ENCODE assay signal across 1 cellular context in genomic region chr10:788796-789748, GRCh38.
TF ChIP-seq lines count a peak whose summit lies in the region.

No MANE protein-coding gene starts in this region.

TF ChIP-seq in K562, 482 proteins besides CTCF, POLR2A, EP300 and RAD21 (continued from another document and continues in another):
- TF ChIP-seq MNT (conservative IDR thresholded peaks at IDR 0.05) = peak in 1 of 2 experiments; percentile 66; a peak in 2 of 4 replicates
- 0 out of 2 replicates have a peak, but pooled peaks have one; percentile 18 for TF ChIP-seq ZEB2 (IDR thresholded peaks at IDR 0.05)
- TF ChIP-seq POLR2G (IDR thresholded peaks at IDR 0.05; ENCODE audit: low read depth, low read length) = peak; percentile 70
- TF ChIP-seq, protein P1, sequence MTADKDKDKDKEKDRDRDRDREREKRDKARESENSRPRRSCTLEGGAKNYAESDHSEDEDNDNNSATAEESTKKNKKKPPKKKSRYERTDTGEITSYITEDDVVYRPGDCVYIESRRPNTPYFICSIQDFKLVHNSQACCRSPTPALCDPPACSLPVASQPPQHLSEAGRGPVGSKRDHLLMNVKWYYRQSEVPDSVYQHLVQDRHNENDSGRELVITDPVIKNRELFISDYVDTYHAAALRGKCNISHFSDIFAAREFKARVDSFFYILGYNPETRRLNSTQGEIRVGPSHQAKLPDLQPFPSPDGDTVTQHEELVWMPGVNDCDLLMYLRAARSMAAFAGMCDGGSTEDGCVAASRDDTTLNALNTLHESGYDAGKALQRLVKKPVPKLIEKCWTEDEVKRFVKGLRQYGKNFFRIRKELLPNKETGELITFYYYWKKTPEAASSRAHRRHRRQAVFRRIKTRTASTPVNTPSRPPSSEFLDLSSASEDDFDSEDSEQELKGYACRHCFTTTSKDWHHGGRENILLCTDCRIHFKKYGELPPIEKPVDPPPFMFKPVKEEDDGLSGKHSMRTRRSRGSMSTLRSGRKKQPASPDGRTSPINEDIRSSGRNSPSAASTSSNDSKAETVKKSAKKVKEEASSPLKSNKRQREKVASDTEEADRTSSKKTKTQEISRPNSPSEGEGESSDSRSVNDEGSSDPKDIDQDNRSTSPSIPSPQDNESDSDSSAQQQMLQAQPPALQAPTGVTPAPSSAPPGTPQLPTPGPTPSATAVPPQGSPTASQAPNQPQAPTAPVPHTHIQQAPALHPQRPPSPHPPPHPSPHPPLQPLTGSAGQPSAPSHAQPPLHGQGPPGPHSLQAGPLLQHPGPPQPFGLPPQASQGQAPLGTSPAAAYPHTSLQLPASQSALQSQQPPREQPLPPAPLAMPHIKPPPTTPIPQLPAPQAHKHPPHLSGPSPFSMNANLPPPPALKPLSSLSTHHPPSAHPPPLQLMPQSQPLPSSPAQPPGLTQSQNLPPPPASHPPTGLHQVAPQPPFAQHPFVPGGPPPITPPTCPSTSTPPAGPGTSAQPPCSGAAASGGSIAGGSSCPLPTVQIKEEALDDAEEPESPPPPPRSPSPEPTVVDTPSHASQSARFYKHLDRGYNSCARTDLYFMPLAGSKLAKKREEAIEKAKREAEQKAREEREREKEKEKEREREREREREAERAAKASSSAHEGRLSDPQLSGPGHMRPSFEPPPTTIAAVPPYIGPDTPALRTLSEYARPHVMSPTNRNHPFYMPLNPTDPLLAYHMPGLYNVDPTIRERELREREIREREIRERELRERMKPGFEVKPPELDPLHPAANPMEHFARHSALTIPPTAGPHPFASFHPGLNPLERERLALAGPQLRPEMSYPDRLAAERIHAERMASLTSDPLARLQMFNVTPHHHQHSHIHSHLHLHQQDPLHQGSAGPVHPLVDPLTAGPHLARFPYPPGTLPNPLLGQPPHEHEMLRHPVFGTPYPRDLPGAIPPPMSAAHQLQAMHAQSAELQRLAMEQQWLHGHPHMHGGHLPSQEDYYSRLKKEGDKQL (CRISPR knock-in tag; IDR thresholded peaks at IDR 0.05; ENCODE audit: borderline replicate concordance) = no peak
- TF ChIP-seq, protein P2, sequence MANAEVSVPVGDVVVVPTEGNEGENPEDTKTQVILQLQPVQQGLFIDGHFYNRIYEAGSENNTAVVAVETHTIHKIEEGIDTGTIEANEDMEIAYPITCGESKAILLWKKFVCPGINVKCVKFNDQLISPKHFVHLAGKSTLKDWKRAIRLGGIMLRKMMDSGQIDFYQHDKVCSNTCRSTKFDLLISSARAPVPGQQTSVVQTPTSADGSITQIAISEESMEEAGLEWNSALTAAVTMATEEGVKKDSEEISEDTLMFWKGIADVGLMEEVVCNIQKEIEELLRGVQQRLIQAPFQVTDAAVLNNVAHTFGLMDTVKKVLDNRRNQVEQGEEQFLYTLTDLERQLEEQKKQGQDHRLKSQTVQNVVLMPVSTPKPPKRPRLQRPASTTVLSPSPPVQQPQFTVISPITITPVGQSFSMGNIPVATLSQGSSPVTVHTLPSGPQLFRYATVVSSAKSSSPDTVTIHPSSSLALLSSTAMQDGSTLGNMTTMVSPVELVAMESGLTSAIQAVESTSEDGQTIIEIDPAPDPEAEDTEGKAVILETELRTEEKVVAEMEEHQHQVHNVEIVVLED (CRISPR knock-in tag; IDR thresholded peaks at IDR 0.05) = no peak
- TF ChIP-seq FOXA1 (IDR thresholded peaks at IDR 0.05; ENCODE audit: borderline replicate concordance) = no peak
- TF ChIP-seq, protein P3, sequence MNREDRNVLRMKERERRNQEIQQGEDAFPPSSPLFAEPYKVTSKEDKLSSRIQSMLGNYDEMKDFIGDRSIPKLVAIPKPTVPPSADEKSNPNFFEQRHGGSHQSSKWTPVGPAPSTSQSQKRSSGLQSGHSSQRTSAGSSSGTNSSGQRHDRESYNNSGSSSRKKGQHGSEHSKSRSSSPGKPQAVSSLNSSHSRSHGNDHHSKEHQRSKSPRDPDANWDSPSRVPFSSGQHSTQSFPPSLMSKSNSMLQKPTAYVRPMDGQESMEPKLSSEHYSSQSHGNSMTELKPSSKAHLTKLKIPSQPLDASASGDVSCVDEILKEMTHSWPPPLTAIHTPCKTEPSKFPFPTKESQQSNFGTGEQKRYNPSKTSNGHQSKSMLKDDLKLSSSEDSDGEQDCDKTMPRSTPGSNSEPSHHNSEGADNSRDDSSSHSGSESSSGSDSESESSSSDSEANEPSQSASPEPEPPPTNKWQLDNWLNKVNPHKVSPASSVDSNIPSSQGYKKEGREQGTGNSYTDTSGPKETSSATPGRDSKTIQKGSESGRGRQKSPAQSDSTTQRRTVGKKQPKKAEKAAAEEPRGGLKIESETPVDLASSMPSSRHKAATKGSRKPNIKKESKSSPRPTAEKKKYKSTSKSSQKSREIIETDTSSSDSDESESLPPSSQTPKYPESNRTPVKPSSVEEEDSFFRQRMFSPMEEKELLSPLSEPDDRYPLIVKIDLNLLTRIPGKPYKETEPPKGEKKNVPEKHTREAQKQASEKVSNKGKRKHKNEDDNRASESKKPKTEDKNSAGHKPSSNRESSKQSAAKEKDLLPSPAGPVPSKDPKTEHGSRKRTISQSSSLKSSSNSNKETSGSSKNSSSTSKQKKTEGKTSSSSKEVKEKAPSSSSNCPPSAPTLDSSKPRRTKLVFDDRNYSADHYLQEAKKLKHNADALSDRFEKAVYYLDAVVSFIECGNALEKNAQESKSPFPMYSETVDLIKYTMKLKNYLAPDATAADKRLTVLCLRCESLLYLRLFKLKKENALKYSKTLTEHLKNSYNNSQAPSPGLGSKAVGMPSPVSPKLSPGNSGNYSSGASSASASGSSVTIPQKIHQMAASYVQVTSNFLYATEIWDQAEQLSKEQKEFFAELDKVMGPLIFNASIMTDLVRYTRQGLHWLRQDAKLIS (CRISPR knock-in tag; IDR thresholded peaks at IDR 0.05) = peak; percentile 60; the same call in 1 of the 2 replicates
- TF ChIP-seq ZNF197 (CRISPR knock-in tag; IDR thresholded peaks at IDR 0.05; ENCODE audit: low read depth) = no peak
- no peak for TF ChIP-seq ZNF324 (CRISPR knock-in tag; IDR thresholded peaks at IDR 0.05)
- TF ChIP-seq ZC3H4 (CRISPR knock-in tag; IDR thresholded peaks at IDR 0.05; ENCODE audit: borderline replicate concordance) = no peak
- no peak for TF ChIP-seq NCOA2 (IDR thresholded peaks at IDR 0.05; ENCODE audit: partially characterized antibody in 2 of 2)
- TF ChIP-seq, protein P4, sequence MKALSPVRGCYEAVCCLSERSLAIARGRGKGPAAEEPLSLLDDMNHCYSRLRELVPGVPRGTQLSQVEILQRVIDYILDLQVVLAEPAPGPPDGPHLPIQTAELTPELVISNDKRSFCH (CRISPR knock-in tag; IDR thresholded peaks at IDR 0.05) = no peak
- TF ChIP-seq, protein P4 (tag; IDR thresholded peaks at IDR 0.05) = no peak
- peak; percentile 79; the same call in 1 of the 2 replicates for TF ChIP-seq ZBTB33 (CRISPR knock-in tag; IDR thresholded peaks at IDR 0.05)
- peak; percentile 87 for TF ChIP-seq L3MBTL2 (IDR thresholded peaks at IDR 0.05)
- TF ChIP-seq ZNF146 (CRISPR knock-in tag; IDR thresholded peaks at IDR 0.05; ENCODE audit: unreplicated experiment) = no peak
- TF ChIP-seq KLF6 (CRISPR knock-in tag; IDR thresholded peaks at IDR 0.05; ENCODE audit: borderline replicate concordance) = no peak
- no peak for TF ChIP-seq MAFF (IDR thresholded peaks at IDR 0.05; ENCODE audit: low read length)
- peak; percentile 46 for TF ChIP-seq KDM5B (IDR thresholded peaks at IDR 0.05; ENCODE audit: insufficient replicate concordance, low read depth, low read length)
- TF ChIP-seq YY1 (IDR thresholded peaks at IDR 0.05; ENCODE audit: borderline replicate concordance in 1 of 3, control insufficient read depth in 1 of 3, extremely low read depth in 1 of 3, insufficient read depth in 3 of 3, insufficient read length in 1 of 3, insufficient replicate concordance in 2 of 3, low read depth in 1 of 3, low read length in 2 of 3) = peak in 1 of 3 experiments; percentile 60
- TF ChIP-seq REST (CRISPR knock-in tag; IDR thresholded peaks at IDR 0.05; ENCODE audit: low read depth) = 0 out of 2 replicates have a peak, but pooled peaks have one; percentile 47
- no peak for TF ChIP-seq SLC30A9 (CRISPR knock-in tag; IDR thresholded peaks at IDR 0.05)
- TF ChIP-seq POLR2B (IDR thresholded peaks at IDR 0.05; ENCODE audit: low read depth, partially characterized antibody) = no peak
- no peak for TF ChIP-seq BCL6 (CRISPR knock-in tag; IDR thresholded peaks at IDR 0.05)
- TF ChIP-seq ZBTB7A (IDR thresholded peaks at IDR 0.05; ENCODE audit: borderline replicate concordance, control insufficient read depth, low read depth, low read length) = peak; percentile 50; the same call in 1 of the 2 replicates
- TF ChIP-seq CC2D1A (IDR thresholded peaks at IDR 0.05) = no peak
- TF ChIP-seq MAZ (CRISPR knock-in tag; conservative IDR thresholded peaks at IDR 0.05 in 1 of 2, IDR thresholded peaks at IDR 0.05 in 1 of 2) = peak; percentile 85 to 90
- TF ChIP-seq MAX (CRISPR knock-in tag; IDR thresholded peaks at IDR 0.05) = peak; percentile 76; the same call in 1 of the 2 replicates
- TF ChIP-seq VEZF1 (CRISPR knock-in tag; IDR thresholded peaks at IDR 0.05) = peak; percentile 62
- TF ChIP-seq USF1 (CRISPR knock-in tag; IDR thresholded peaks at IDR 0.05) = 0 out of 2 replicates have a peak, but pooled peaks have one; percentile 36
- TF ChIP-seq SMC3 (conservative IDR thresholded peaks at IDR 0.05; ENCODE audit: insufficient read depth, low read depth, low read length) = peak; percentile 55
- TF ChIP-seq GABPB1 (CRISPR knock-in tag; IDR thresholded peaks at IDR 0.05) = peak; percentile 45; the same call in 1 of the 2 replicates
- peak; percentile 88 to 90 for TF ChIP-seq NRF1 (conservative IDR thresholded peaks at IDR 0.05 in 1 of 2, IDR thresholded peaks at IDR 0.05 in 1 of 2)
- no peak for TF ChIP-seq TCF15 (CRISPR knock-in tag; IDR thresholded peaks at IDR 0.05)
